14 cellular contexts compared by ENCODE assay signal in genomic region chr4:828641-829271, GRCh38. TPM values are rescaled to one million over a fixed set of nuclear protein-coding genes. Genes with fewer than 3 reads are reported as not detected.
A peak's percentile ranks its signal among the peaks of the same experiment; 100 is the strongest.
DNase-seq lines count a peak whose midpoint lies in the region; ATAC-seq and TF ChIP-seq lines count a peak whose summit lies in the region.
"Had no signal": no experiment of that assay in that cellular context is flagged by ENCODE, and none has a peak within 500 bp of the region (broad histone marks: within the 10 kb centered on the region; RNA-seq: fewer than 3 reads in every experiment).

No MANE protein-coding gene starts in this region.

- H3K36me3 ChIP-seq in heart left ventricle: no peaks in the 10 kb centered on the region
- H3K36me3 ChIP-seq: neutrophil, tibial artery had no signal

- H3K4me3 ChIP-seq in heart left ventricle: no peak overlapping the region
- H3K4me3 ChIP-seq: tibial artery had no signal

- H3K9me3 Mint-ChIP-seq in activated naive CD8-positive, alpha-beta T cell treated with anti-CD3 and anti-CD28 coated beads for 36 hours: peaks cover 2% of the 10 kb centered on the region

- H3K4me1 Mint-ChIP-seq in activated naive CD8-positive, alpha-beta T cell treated with anti-CD3 and anti-CD28 coated beads for 36 hours: peaks cover 4% of the 10 kb centered on the region

- peak in 1 of 12 donors; percentile 15 for TF ChIP-seq CTCF in heart left ventricle (IDR thresholded peaks at IDR 0.05)

- no peak overlapping the region for H3K4me3 Mint-ChIP-seq in activated naive CD8-positive, alpha-beta T cell treated with anti-CD3 and anti-CD28 coated beads for 36 hours
- H3K4me3 Mint-ChIP-seq: activated CD4-positive, alpha-beta memory T cell treated with anti-CD3 and anti-CD28 coated beads for 36 hours had no signal

- H3K27me3 ChIP-seq in heart left ventricle: peaks cover 21 to 52% (median 32%) of the 10 kb centered on the region in 9 donors

- intact Hi-C loops in heart left ventricle (cut with DNase I): no loop called here

- no peaks in the 10 kb centered on the region for H3K36me3 Mint-ChIP-seq in activated naive CD8-positive, alpha-beta T cell treated with anti-CD3 and anti-CD28 coated beads for 36 hours
- H3K36me3 Mint-ChIP-seq: activated CD4-positive, alpha-beta memory T cell treated with anti-CD3 and anti-CD28 coated beads for 36 hours had no signal

- no peak overlapping the region for H3K27ac Mint-ChIP-seq in activated naive CD8-positive, alpha-beta T cell treated with anti-CD3 and anti-CD28 coated beads for 36 hours
- H3K27ac Mint-ChIP-seq: activated CD4-positive, alpha-beta memory T cell treated with anti-CD3 and anti-CD28 coated beads for 36 hours had no signal

- H3K9me3 ChIP-seq in heart left ventricle: peaks cover 0 to 2% (median 0%) of the 10 kb centered on the region in 12 donors
- H3K9me3 ChIP-seq: neutrophil had no signal

- no peak for TF ChIP-seq POLR2A in heart left ventricle (IDR thresholded peaks at IDR 0.05)

- peaks cover 45% of the 10 kb centered on the region for H3K27me3 Mint-ChIP-seq in activated naive CD8-positive, alpha-beta T cell treated with anti-CD3 and anti-CD28 coated beads for 36 hours

- H3K27ac ChIP-seq in heart left ventricle: no peak overlapping the region
- H3K27ac ChIP-seq: 22Rv1, neutrophil, RWPE1, tibial artery had no signal

- ATAC-seq in heart left ventricle: peak in 3 of 4 donors; percentile 21 to 43 (median 32)

- WGBS in heart left ventricle, 4 donors: 24 to 36% (median 34%) methylated on average over 11 to 16 of the region's 16 CpGs

- DNase-seq in DMS 273 (lab: John Stamatoyannopoulos, UW; ENCODE audit: unreplicated experiment): peak; percentile 55
- DNase-seq in DMS 273 treated with DMSO at 0.1 percent for 48 hours (lab: John Stamatoyannopoulos, UW): no peak
- DNase-seq in SK-N-DZ (ENCODE audit: low spot score): peak; percentile 61
- peak in 3 of 5 donors; percentile 20 to 78 (median 56) for DNase-seq in heart left ventricle
- peak; percentile 48 for DNase-seq in retina
- DNase-seq in activated naive CD8-positive, alpha-beta T cell treated with anti-CD3 and anti-CD28 coated beads for 36 hours: no peak
- DNase-seq in NAMALWA (ENCODE audit: low spot score): no peak
- DNase-seq in activated gamma-delta T cell treated with Interleukin-2 at 50 U/mL for 16 hours: no peak
- DNase-seq: activated CD4-positive, alpha-beta memory T cell treated with anti-CD3 and anti-CD28 coated beads for 36 hours; NCI-H1417 treated with DMSO at 0.1 percent for 48 hours had no signal

- peaks cover 0 to 46% (median 5%) of the 10 kb centered on the region in 12 donors for H3K4me1 ChIP-seq in heart left ventricle

RNA-seq across cellular contexts. Expression of gene CPLX1, which starts 2.8 kb away (rescaled TPM):
- polyA plus RNA-seq in SK-N-DZ (2014; cell fraction: cytosol; rRNA removed): 14.2 and 15.1 TPM in 2 replicates
- 9.1 and 13.0 TPM in 2 replicates for polyA plus RNA-seq in SK-N-DZ (2014; cell fraction: nucleus; rRNA removed)
- total RNA-seq in heart left ventricle: 1 to 10 TPM in 7 of 9 donors, under 1 TPM in 2; 0.75 to 7.0 (median 3.3) TPM
- 1 to 10 TPM; 1.5 to 5.9 TPM for polyA plus RNA-seq in heart left ventricle
- total RNA-seq in activated naive CD8-positive, alpha-beta T cell treated with anti-CD3 and anti-CD28 coated beads for 36 hours: under 1 TPM in 1 of 2 experiments, not detected in 1; 0.16 TPM

Comparison
In these comparisons a context has a peak if more than half of its experiments do, and no peak if none do; other contexts are left out.
1. DNase-seq: peak in DMS 273 (single experiment), SK-N-DZ (single experiment), heart left ventricle (3 of 5) and retina (single experiment); none in DMS 273 treated with DMSO at 0.1 percent for 48 hours (single experiment), activated naive CD8-positive, alpha-beta T cell treated with anti-CD3 and anti-CD28 coated beads for 36 hours (single experiment), NAMALWA (single experiment) and activated gamma-delta T cell treated with Interleukin-2 at 50 U/mL for 16 hours (single experiment).